Comparison of ENCODE assay signal across 9 cellular contexts in genomic region chr14:73057939-73058223, GRCh38. TPM values are rescaled to one million over a fixed set of nuclear protein-coding genes. Genes with fewer than 3 reads are reported as not detected.
DNase-seq lines count a peak whose midpoint lies in the region; ATAC-seq and TF ChIP-seq lines count a peak whose summit lies in the region.
"Had no signal": no experiment of that assay in that cellular context is flagged by ENCODE, and none has a peak within 500 bp of the region (broad histone marks: within the 10 kb centered on the region; RNA-seq: fewer than 3 reads in every experiment).

No MANE protein-coding gene starts in this region.

- CTCF ChIA-PET in Caco-2 (lab: Charles Lee), result no interaction called here

- intact Hi-C loops in Caco-2 (cut with micrococcal nuclease; ENCODE audit: unreplicated experiment), result loop anchor here (1.0 kb wide), 1 partner anchor 31 kb away; the partner anchor contains the start of gene ZFYVE1
- intact Hi-C loops in sigmoid colon (cut with DNase I), result loop anchor here (1.0 kb wide), 1 partner anchor 31 kb away; the partner anchor contains the start of gene ZFYVE1
- intact Hi-C loops in posterior cingulate gyrus (cut with DNase I), result loop anchor here (1.0 to 10.0 kb wide), 3 partner anchors 31 to 227 kb away; partner anchors contain the start of gene ZFYVE1
- intact Hi-C loops in sciatic nerve (cut with DNase I), result no loop called here

- H3K4me1 ChIP-seq in Caco-2, result peaks cover 12% of the 10 kb centered on the region; the same call in 1 of the 2 replicates
- peaks cover 14% of the 10 kb centered on the region for H3K4me1 ChIP-seq in SJSA1 (replicated peaks)
- H3K4me1 ChIP-seq in gastroesophageal sphincter, result peaks cover 0 to 46% (median 18%) of the 10 kb centered on the region in 3 donors
- peaks cover 0 to 46% (median 39%) of the 10 kb centered on the region in 4 donors for H3K4me1 ChIP-seq in sigmoid colon

- no peaks in the 10 kb centered on the region for H3K27me3 ChIP-seq in Caco-2 (replicated peaks; ENCODE audit: control insufficient read depth, insufficient read depth, low read length)
- H3K27me3 ChIP-seq in SJSA1 (replicated peaks), result no peaks in the 10 kb centered on the region
- no peaks in the 10 kb centered on the region for H3K27me3 ChIP-seq in gastroesophageal sphincter
- H3K27me3 ChIP-seq in sigmoid colon, result no peaks in the 10 kb centered on the region

- no peak for TF ChIP-seq POLR2A in gastroesophageal sphincter (IDR thresholded peaks at IDR 0.05)
- TF ChIP-seq POLR2A in sigmoid colon (IDR thresholded peaks at IDR 0.05), result no peak

- H3K27ac Mint-ChIP-seq in Caco-2 (ENCODE audit: unreplicated experiment), result no peak overlapping the region
- H3K27ac Mint-ChIP-seq: activated CD8-positive, alpha-beta T cell treated with anti-CD3 and anti-CD28 coated beads for 36 hours had no signal

- H3K9me3 Mint-ChIP-seq in Caco-2 (ENCODE audit: unreplicated experiment), result no peaks in the 10 kb centered on the region
- H3K9me3 Mint-ChIP-seq: activated CD8-positive, alpha-beta T cell treated with anti-CD3 and anti-CD28 coated beads for 36 hours had no signal

- no peak for TF ChIP-seq CTCF in Caco-2 (IDR thresholded peaks at IDR 0.05; ENCODE audit: insufficient read depth in 1 of 2, low read depth in 1 of 2, low read length in 1 of 2, severe bottlenecking in 1 of 2, unreplicated experiment in 1 of 2)
- no peak for TF ChIP-seq CTCF in gastroesophageal sphincter (IDR thresholded peaks at IDR 0.05)
- TF ChIP-seq CTCF in sigmoid colon (IDR thresholded peaks at IDR 0.05), result no peak

- no peak overlapping the region for H3K4me3 Mint-ChIP-seq in Caco-2 (ENCODE audit: unreplicated experiment)
- H3K4me3 Mint-ChIP-seq: activated CD8-positive, alpha-beta T cell treated with anti-CD3 and anti-CD28 coated beads for 36 hours had no signal

- H3K36me3 Mint-ChIP-seq in Caco-2 (ENCODE audit: insufficient read depth, unreplicated experiment), result peaks cover 19% of the 10 kb centered on the region

- DNase-seq in Caco-2 (no peak), SJSA1 (ENCODE audit: low read depth in 1 of 2, low spot score in 2 of 2) (no peak), sigmoid colon (no peak), posterior cingulate gyrus (no peak), H4 (ENCODE audit: low spot score) (no peak), sciatic nerve (ENCODE audit: low spot score) (no peak), RPMI8226 (no peak)

- no peak for TF ChIP-seq EP300 in gastroesophageal sphincter (IDR thresholded peaks at IDR 0.05)
- no peak for TF ChIP-seq EP300 in sigmoid colon (IDR thresholded peaks at IDR 0.05)

- POLR2A ChIA-PET in Caco-2 (lab: Charles Lee), result interaction anchor here (0.5 to 2.7 kb wide), 5 partner anchors 8 to 78 kb away, joined by 3 to 35 read pairs (median 5); partner anchors contain the start of genes PSEN1 and ZFYVE1

- H3K4me3 ChIP-seq in Caco-2 (ENCODE audit: low read depth, low read length) (peak overlapping the region; percentile 35), SJSA1 (peak overlapping the region; percentile 65), gastroesophageal sphincter (peak overlapping the region; percentile 64 to 97), sigmoid colon (peak overlapping the region; percentile 53 to 94 (median 82))

- 1 to 4% methylated on average over 7 to 8 of the region's 8 CpGs for WGBS in gastroesophageal sphincter (ENCODE audit: low coverage in 1 of 2), 2 donors
- 3 to 8% methylated on average over 8 of the region's 8 CpGs for WGBS in sigmoid colon, 2 donors

- H3K27ac ChIP-seq in SJSA1 (peak overlapping the region; percentile 82), gastroesophageal sphincter (peak overlapping the region; percentile 87 to 96 (median 90)), sigmoid colon (peak overlapping the region; percentile 91 to 98 (median 95))

- no TSS peak for BruUV-seq in Caco-2 (replicated peaks; lab: Mats Ljungman, UMichigan)

- ATAC-seq in gastroesophageal sphincter (peak; percentile 4), sciatic nerve (no peak)

- H3K36me3 ChIP-seq in Caco-2 (ENCODE audit: control insufficient read depth, insufficient read depth, low read length), result no peaks in the 10 kb centered on the region
- peaks cover 33% of the 10 kb centered on the region for H3K36me3 ChIP-seq in SJSA1
- peaks cover 0 to 6% of the 10 kb centered on the region in 2 donors for H3K36me3 ChIP-seq in gastroesophageal sphincter
- H3K36me3 ChIP-seq in sigmoid colon, result no peaks in the 10 kb centered on the region

- no peaks in the 10 kb centered on the region for H3K4me1 Mint-ChIP-seq in Caco-2 (ENCODE audit: low read depth, unreplicated experiment)

- H3K27me3 Mint-ChIP-seq in Caco-2 (ENCODE audit: insufficient read depth, unreplicated experiment), result no peaks in the 10 kb centered on the region
- H3K27me3 Mint-ChIP-seq: activated CD8-positive, alpha-beta T cell treated with anti-CD3 and anti-CD28 coated beads for 36 hours had no signal

- no peaks in the 10 kb centered on the region for H3K9me3 ChIP-seq in Caco-2
- H3K9me3 ChIP-seq in SJSA1 (replicated peaks), result no peaks in the 10 kb centered on the region
- no peaks in the 10 kb centered on the region for H3K9me3 ChIP-seq in gastroesophageal sphincter
- H3K9me3 ChIP-seq in sigmoid colon, result no peaks in the 10 kb centered on the region

RNA-seq across cellular contexts. Expression of gene RBM25, which starts 0.5 kb away (rescaled TPM):
- total RNA-seq in Caco-2 (2022) (89.3 and 98.8 TPM in 2 replicates), gastroesophageal sphincter (10 to 100 TPM; 18.2 to 83.9 (median 41.9) TPM), sigmoid colon (10 to 100 TPM; 44.1 to 78.9 (median 57.3) TPM), sciatic nerve (100 TPM)
- total RNA-seq in SJSA1 (2014; rRNA removed; shearing (Covaris generic)), result 30.0 and 31.8 TPM in 2 replicates
- 10 to 100 TPM; 10.8 to 46.7 (median 35.1) TPM for polyA plus RNA-seq in sigmoid colon
- total RNA-seq in H4 (2014; rRNA removed; shearing (Covaris generic)), result 22.5 and 23.4 TPM in 2 replicates

RNA-seq across cellular contexts. Expression of gene ZFYVE1, which starts 31.0 kb away (rescaled TPM):
- total RNA-seq in Caco-2 (2022), result 10.8 and 10.9 TPM in 2 replicates
- total RNA-seq in SJSA1 (2014; rRNA removed; shearing (Covaris generic)), result 3.7 and 6.6 TPM in 2 replicates
- total RNA-seq in gastroesophageal sphincter, result 10 to 100 TPM; 16.7 to 36.7 (median 23.8) TPM
- 10 to 100 TPM; 15.5 to 27.7 (median 21.2) TPM for total RNA-seq in sigmoid colon
- polyA plus RNA-seq in sigmoid colon, result 1 to 10 TPM; 6.6 to 9.0 (median 8.3) TPM
- 5.3 and 5.7 TPM in 2 replicates for total RNA-seq in H4 (2014; rRNA removed; shearing (Covaris generic))
- 22.4 TPM for total RNA-seq in sciatic nerve
